Comparison of ENCODE assay signal across 10 cellular contexts in genomic region chr1:170309389-170310013, GRCh38.
DNase-seq lines count a peak whose midpoint lies in the region; ATAC-seq and TF ChIP-seq lines count a peak whose summit lies in the region.
"Had no signal": no experiment of that assay in that cellular context is flagged by ENCODE, and none has a peak within 500 bp of the region (broad histone marks: within the 10 kb centered on the region; RNA-seq: fewer than 3 reads in every experiment).

No MANE protein-coding gene starts in this region.

- intact Hi-C loops in left lung (cut with DNase I) = no loop called here
- intact Hi-C loops in aorta (cut with DNase I) = loop anchor here in 1 of 2 donors (5.0 to 10.0 kb wide), 2 partner anchors 95 to 98 kb away; no protein-coding TSS in a partner anchor
- intact Hi-C loops in mucosa of descending colon (cut with DNase I, micrococcal nuclease) = no loop called here
- intact Hi-C loops in activated naive CD4-positive, alpha-beta T cell treated with anti-CD3 and anti-CD28 coated beads for 36 hours (cut with micrococcal nuclease) = no loop called here

- H3K27me3 ChIP-seq in left lung (no peaks in the 10 kb centered on the region), aorta (ENCODE audit: control insufficient read depth in 1 of 2, insufficient read depth in 2 of 2, low read length in 1 of 2) (no peaks in the 10 kb centered on the region)

- H3K27ac ChIP-seq in left lung = peak overlapping the region in 1 of 2 donors; percentile 39
- peak overlapping the region in 1 of 2 donors; percentile 47 for H3K27ac ChIP-seq in aorta (ENCODE audit: low read depth in 1 of 2, low read length in 2 of 2)
- H3K27ac ChIP-seq: 22Rv1 had no signal

- H3K4me1 ChIP-seq in left lung (peaks cover 0 to 5% of the 10 kb centered on the region in 2 donors), aorta (ENCODE audit: control insufficient read depth in 1 of 2, insufficient read depth in 2 of 2, low read length in 2 of 2) (peaks cover 0 to 10% of the 10 kb centered on the region in 2 donors), mucosa of descending colon (ENCODE audit: low read depth) (no peaks in the 10 kb centered on the region)

- peak; percentile 88 for ATAC-seq in left lung
- peak; percentile 80 for ATAC-seq in aorta (ENCODE audit: low FRiP score)
- no peak for ATAC-seq in mucosa of descending colon
- ATAC-seq: activated T-cell treated with anti-CD3 and anti-CD28 coated beads, Interleukin-2, amount 50 U/mL, for 4 hours had no signal

- no peaks in the 10 kb centered on the region for H3K9me3 Mint-ChIP-seq in activated naive CD4-positive, alpha-beta T cell treated with anti-CD3 and anti-CD28 coated beads for 36 hours
- H3K9me3 Mint-ChIP-seq: activated T-cell treated with anti-CD3 and anti-CD28 coated beads, Interleukin-2, amount 50 U/mL, for 4 hours had no signal

- H3K9me3 ChIP-seq in left lung (no peaks in the 10 kb centered on the region), aorta (ENCODE audit: control insufficient read depth, low read length) (no peaks in the 10 kb centered on the region), mucosa of descending colon (no peaks in the 10 kb centered on the region)

- H3K4me3 Mint-ChIP-seq in activated naive CD4-positive, alpha-beta T cell treated with anti-CD3 and anti-CD28 coated beads for 36 hours = no peak overlapping the region
- H3K4me3 Mint-ChIP-seq: activated T-cell treated with anti-CD3 and anti-CD28 coated beads, Interleukin-2, amount 50 U/mL, for 4 hours had no signal

- no peak for TF ChIP-seq CTCF in cardiac fibroblast (IDR thresholded peaks at IDR 0.05; ENCODE audit: low read depth, low read length)
- TF ChIP-seq CTCF in left lung (IDR thresholded peaks at IDR 0.05) = no peak
- no peak for TF ChIP-seq CTCF in mucosa of descending colon (IDR thresholded peaks at IDR 0.05)

- no peaks in the 10 kb centered on the region for H3K36me3 Mint-ChIP-seq in activated naive CD4-positive, alpha-beta T cell treated with anti-CD3 and anti-CD28 coated beads for 36 hours (ENCODE audit: low read depth)

- H3K36me3 ChIP-seq in left lung = no peaks in the 10 kb centered on the region
- no peaks in the 10 kb centered on the region for H3K36me3 ChIP-seq in aorta (ENCODE audit: control insufficient read depth in 1 of 2, insufficient read depth in 2 of 2, low read length in 1 of 2)
- no peaks in the 10 kb centered on the region for H3K36me3 ChIP-seq in mucosa of descending colon (ENCODE audit: low read depth)

- no peak overlapping the region for H3K4me3 ChIP-seq in cardiac fibroblast (replicated peaks in 1 of 2; ENCODE audit: low read depth in 2 of 2, low read length in 2 of 2)
- no peak overlapping the region for H3K4me3 ChIP-seq in left lung
- no peak overlapping the region for H3K4me3 ChIP-seq in aorta (ENCODE audit: low read length in 2 of 2)
- H3K4me3 ChIP-seq in mucosa of descending colon = no peak overlapping the region

- CTCF ChIA-PET in activated naive CD4-positive, alpha-beta T cell treated with anti-CD3 and anti-CD28 coated beads for 36 hours (lab: Charles Lee) = no interaction called here

- DNase-seq in NCI-H82 (lab: John Stamatoyannopoulos, UW) (peak; percentile 13), NCI-H82 treated with DMSO at 0.1 percent for 48 hours (lab: John Stamatoyannopoulos, UW; ENCODE audit: unreplicated experiment) (no peak), cardiac fibroblast (ENCODE audit: low read depth in 2 of 2) (peak; percentile 87 to 92), left lung (peak in 1 of 2 donors; percentile 53), aorta (peak in 1 of 2 donors; percentile 67), mucosa of descending colon (no peak)
- no peak for DNase-seq in stimulated activated CD4-positive, alpha-beta T cell treated with anti-CD3 and anti-CD28 coated beads, Interleukin-2, amount 100 ng/mL, for 24 hours
- DNase-seq in activated naive CD4-positive, alpha-beta T cell treated with anti-CD3 and anti-CD28 coated beads for 36 hours = no peak
- DNase-seq: activated T-cell treated with anti-CD3 and anti-CD28 coated beads, Interleukin-2, amount 50 U/mL, for 4 hours had no signal

- WGBS in aorta, 2 donors = 21 to 28% methylated on average over 10 of the region's 10 CpGs

- no peak overlapping the region for H3K27ac Mint-ChIP-seq in activated naive CD4-positive, alpha-beta T cell treated with anti-CD3 and anti-CD28 coated beads for 36 hours

- peaks cover 5% of the 10 kb centered on the region for H3K27me3 Mint-ChIP-seq in activated naive CD4-positive, alpha-beta T cell treated with anti-CD3 and anti-CD28 coated beads for 36 hours (ENCODE audit: low read depth)

- H3K4me1 Mint-ChIP-seq in activated naive CD4-positive, alpha-beta T cell treated with anti-CD3 and anti-CD28 coated beads for 36 hours (ENCODE audit: low read depth) = no peaks in the 10 kb centered on the region

Comparison
In these comparisons a context has a peak if more than half of its experiments do, and no peak if none do; other contexts are left out.
1. DNase-seq: peak in NCI-H82 (single experiment) and cardiac fibroblast (2 of 2); none in NCI-H82 treated with DMSO at 0.1 percent for 48 hours (single experiment), stimulated activated CD4-positive, alpha-beta T cell treated with anti-CD3 and anti-CD28 coated beads, Interleukin-2, amount 100 ng/mL, for 24 hours (0 of 2), mucosa of descending colon (0 of 3) and activated naive CD4-positive, alpha-beta T cell treated with anti-CD3 and anti-CD28 coated beads for 36 hours (single experiment).